In genomic region chr1:179082308-179083030, GRCh38 we compare ENCODE assay signal across 8 cellular contexts. TPM values are rescaled to one million over a fixed set of nuclear protein-coding genes. Genes with fewer than 3 reads are reported as not detected.
A peak's percentile ranks its signal among the peaks of the same experiment; 100 is the strongest.
DNase-seq lines count a peak whose midpoint lies in the region; ATAC-seq and TF ChIP-seq lines count a peak whose summit lies in the region.

No MANE protein-coding gene starts in this region.

- H3K27ac ChIP-seq in WERI-Rb-1 (peak overlapping the region; percentile 92), lower lobe of right lung (peak overlapping the region; percentile 90)

- peak overlapping the region; percentile 89 for H3K27ac Mint-ChIP-seq in dendritic cell treated with granulocyte-macrophage colony-stimulating factor and Interleukin-4, amounts not matched to agents 40 ng/mL and 50 ng/mL, for 4 days

- H3K27me3 ChIP-seq in GM06990 (replicated peaks; ENCODE audit: control insufficient read depth, insufficient read depth, low read length) (no peaks in the 10 kb centered on the region), WERI-Rb-1 (ENCODE audit: insufficient read depth, low read depth, severe bottlenecking) (no peaks in the 10 kb centered on the region), lower lobe of right lung (ENCODE audit: low read depth) (no peaks in the 10 kb centered on the region)

- H3K9me3 ChIP-seq in WERI-Rb-1 (ENCODE audit: severe bottlenecking), result no peaks in the 10 kb centered on the region
- H3K9me3 ChIP-seq in lower lobe of right lung, result no peaks in the 10 kb centered on the region

- ATAC-seq in GM21737 (IDR thresholded peaks at IDR 0.05; ENCODE audit: unreplicated experiment), result peak; percentile 22
- peak; percentile 69 for ATAC-seq in lower lobe of right lung

- H3K27me3 Mint-ChIP-seq in dendritic cell treated with granulocyte-macrophage colony-stimulating factor and Interleukin-4, amounts not matched to agents 40 ng/mL and 50 ng/mL, for 4 days, result no peaks in the 10 kb centered on the region

- peaks cover 48% of the 10 kb centered on the region for H3K4me1 Mint-ChIP-seq in dendritic cell treated with granulocyte-macrophage colony-stimulating factor and Interleukin-4, amounts not matched to agents 40 ng/mL and 50 ng/mL, for 4 days (ENCODE audit: low read depth)

- H3K36me3 ChIP-seq in GM06990 (ENCODE audit: control insufficient read depth, insufficient read depth, low read length) (peaks cover 15% of the 10 kb centered on the region), WERI-Rb-1 (peaks cover 36% of the 10 kb centered on the region), lower lobe of right lung (peaks cover 15% of the 10 kb centered on the region)

- H3K9me3 Mint-ChIP-seq in dendritic cell treated with granulocyte-macrophage colony-stimulating factor and Interleukin-4, amounts not matched to agents 40 ng/mL and 50 ng/mL, for 4 days, result no peaks in the 10 kb centered on the region

- TF ChIP-seq CTCF in GM06990 (IDR thresholded peaks at IDR 0.05; ENCODE audit: insufficient read depth, low read length, poor library complexity, severe bottlenecking) (no peak), WERI-Rb-1 (IDR thresholded peaks at IDR 0.05; ENCODE audit: low read depth, low read length) (no peak), lower lobe of right lung (IDR thresholded peaks at IDR 0.05) (no peak)

- H3K4me1 ChIP-seq in lower lobe of right lung, result peaks cover 26% of the 10 kb centered on the region

- TF ChIP-seq RAD21 in Ishikawa (IDR thresholded peaks at IDR 0.05; ENCODE audit: low read depth), result no peak

- H3K36me3 Mint-ChIP-seq in dendritic cell treated with granulocyte-macrophage colony-stimulating factor and Interleukin-4, amounts not matched to agents 40 ng/mL and 50 ng/mL, for 4 days (ENCODE audit: low read depth), result peaks cover 54% of the 10 kb centered on the region

- DNase-seq in GM06990 (ENCODE audit: extremely low read depth, insufficient read length), result peak; percentile 66
- DNase-seq in WERI-Rb-1, result peak; percentile 61
- no peak for DNase-seq in lower lobe of right lung
- peak; percentile 48 for DNase-seq in stimulated activated CD8-positive, alpha-beta memory T cell treated with anti-CD3 and anti-CD28 coated beads, Interleukin-4, amount 100 ng/mL, for 48 hours
- DNase-seq in OCI-M2 (lab: John Stamatoyannopoulos, UW; ENCODE audit: unreplicated experiment), result no peak

- H3K4me3 ChIP-seq in GM06990 (replicated peaks; ENCODE audit: low read depth, low read length) (peak overlapping the region; percentile 92), WERI-Rb-1 (ENCODE audit: low read depth, low read length) (peak overlapping the region; percentile 86), lower lobe of right lung (peak overlapping the region; percentile 82)

- H3K4me3 Mint-ChIP-seq in dendritic cell treated with granulocyte-macrophage colony-stimulating factor and Interleukin-4, amounts not matched to agents 40 ng/mL and 50 ng/mL, for 4 days, result peak overlapping the region; percentile 92

- TF ChIP-seq EP300 in Ishikawa (IDR thresholded peaks at IDR 0.05; ENCODE audit: borderline replicate concordance), result no peak

- intact Hi-C loops in dendritic cell treated with granulocyte-macrophage colony-stimulating factor and Interleukin-4, amounts not matched to agents 40 ng/mL and 50 ng/mL, for 4 days (cut with micrococcal nuclease), result loop anchor here (5.0 kb wide), 2 partner anchors 110 to 540 kb away; no protein-coding TSS in a partner anchor
- intact Hi-C loops in lower lobe of right lung (cut with DNase I), result no loop called here

TF ChIP-seq in Ishikawa, 13 proteins besides CTCF, POLR2A, EP300 and RAD21:
- TF ChIP-seq MAX (IDR thresholded peaks at IDR 0.05) (peak; percentile 54), USF1 (IDR thresholded peaks at IDR 0.05) (peak; percentile 78), REST (IDR thresholded peaks at IDR 0.05; ENCODE audit: low read depth) (no peak)

RNA-seq across cellular contexts. Expression of gene TOR3A, which starts 0.6 kb away (rescaled TPM):
- total RNA-seq in lower lobe of right lung, result 24.3 TPM

RNA-seq across cellular contexts. Expression of gene FAM20B, which starts 56.8 kb away (rescaled TPM):
- 38.2 TPM for total RNA-seq in lower lobe of right lung

Comparison
In these comparisons a context has a peak if more than half of its experiments do, and no peak if none do; other contexts are left out.
1. DNase-seq: peak in GM06990 (single experiment), WERI-Rb-1 (single experiment) and stimulated activated CD8-positive, alpha-beta memory T cell treated with anti-CD3 and anti-CD28 coated beads, Interleukin-4, amount 100 ng/mL, for 48 hours (single experiment); none in lower lobe of right lung (single experiment) and OCI-M2 (single experiment).
2. Peak in every context shown above with its lines, with median percentiles within 50 percentile points of each other: H3K4me3 ChIP-seq.